Comparison of ENCODE assay signal across 9 cellular contexts in the genomic region with DNA sequence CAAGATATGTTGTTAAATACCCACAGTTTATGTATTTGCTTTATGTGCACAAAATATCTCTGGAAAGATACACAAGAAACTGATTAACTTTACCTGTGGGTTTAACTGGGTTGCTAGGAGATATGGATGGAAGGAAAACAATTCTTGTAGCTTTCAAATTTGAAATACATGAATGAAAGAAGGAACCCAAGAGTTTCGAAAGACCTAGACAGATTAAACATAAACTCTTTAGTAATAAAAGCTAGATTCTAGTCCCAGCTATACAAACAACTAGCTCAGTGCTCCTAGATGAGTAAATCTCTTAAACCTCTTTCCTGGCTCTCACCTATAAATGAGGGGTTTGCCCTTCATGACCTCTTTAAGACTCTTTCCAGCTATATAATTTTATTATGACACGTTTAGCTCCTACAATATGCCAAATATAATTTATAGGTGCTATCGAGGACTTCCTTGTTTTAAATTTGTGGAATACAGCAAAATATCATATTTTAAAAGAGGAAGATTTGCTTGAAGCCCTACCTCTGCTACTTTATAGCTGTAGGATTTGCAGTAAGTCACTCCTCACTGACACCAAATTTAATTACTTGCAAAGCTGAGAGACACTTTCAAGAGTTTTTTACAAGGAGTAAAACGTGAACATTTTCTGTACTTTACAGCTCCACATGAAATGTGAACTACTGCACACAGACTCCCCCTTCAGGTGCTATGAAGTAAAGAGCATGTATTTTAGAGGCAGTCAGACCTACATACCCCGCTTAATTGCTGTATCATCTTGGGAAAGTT. TPM values are rescaled to one million over a fixed set of nuclear protein-coding genes. Genes with fewer than 3 reads are reported as not detected.
DNase-seq lines count a peak whose midpoint lies in the region; ATAC-seq and TF ChIP-seq lines count a peak whose summit lies in the region.
"Had no signal": no experiment of that assay in that cellular context is flagged by ENCODE, and none has a peak within 500 bp of the region (broad histone marks: within the 10 kb centered on the region; RNA-seq: fewer than 3 reads in every experiment).

No MANE protein-coding gene starts in this region.

- peak; percentile 54 for TF ChIP-seq CTCF in GM20000 (IDR thresholded peaks at IDR 0.05; ENCODE audit: extremely low read depth, missing control alignments)
- peak; percentile 58 for TF ChIP-seq CTCF in glutamatergic neuron (IDR thresholded peaks at IDR 0.05; ENCODE audit: partially characterized antibody, unreplicated experiment)
- TF ChIP-seq CTCF in vagina (IDR thresholded peaks at IDR 0.05) = no peak

- no peaks in the 10 kb centered on the region for H3K27me3 Mint-ChIP-seq in T-helper 17 cell
- H3K27me3 Mint-ChIP-seq in glutamatergic neuron (ENCODE audit: unreplicated experiment) = peaks cover 1% of the 10 kb centered on the region
- no peaks in the 10 kb centered on the region for H3K27me3 Mint-ChIP-seq in stimulated activated memory B cell treated with anti-CD40 and anti-IgM and Interleukin-4, amounts not matched to agents 10 μg/mL and 1 μg/mL and 100 μg/mL, for 72 hours

- H3K27ac ChIP-seq in vagina = no peak overlapping the region

- intact Hi-C loops in vagina (cut with DNase I) = no loop called here

- no peaks in the 10 kb centered on the region for H3K9me3 Mint-ChIP-seq in glutamatergic neuron (ENCODE audit: unreplicated experiment)
- H3K9me3 Mint-ChIP-seq in stimulated activated memory B cell treated with anti-CD40 and anti-IgM and Interleukin-4, amounts not matched to agents 10 μg/mL and 1 μg/mL and 100 μg/mL, for 72 hours = no peaks in the 10 kb centered on the region
- H3K9me3 Mint-ChIP-seq: T-helper 1 cell treated with Interleukin-12 subunit alpha and Interleukin-12 subunit beta and Interleukin-4 antibody, amounts not matched to agents 30 μg/mL and 1 μg/mL, for 36 hours had no signal

- H3K27me3 ChIP-seq in vagina = no peaks in the 10 kb centered on the region

- H3K4me1 ChIP-seq in vagina = peaks cover 36% of the 10 kb centered on the region

- H3K9me3 ChIP-seq in T-helper 17 cell (ENCODE audit: control insufficient read depth, low read length, poor library complexity, severe bottlenecking) (no peaks in the 10 kb centered on the region), vagina (no peaks in the 10 kb centered on the region)

- no peak overlapping the region for H3K4me3 Mint-ChIP-seq in T-helper 17 cell
- no peak overlapping the region for H3K4me3 Mint-ChIP-seq in glutamatergic neuron (ENCODE audit: unreplicated experiment)
- no peak overlapping the region for H3K4me3 Mint-ChIP-seq in stimulated activated memory B cell treated with anti-CD40 and anti-IgM and Interleukin-4, amounts not matched to agents 10 μg/mL and 1 μg/mL and 100 μg/mL, for 72 hours
- H3K4me3 Mint-ChIP-seq: T-helper 1 cell treated with Interleukin-12 subunit alpha and Interleukin-12 subunit beta and Interleukin-4 antibody, amounts not matched to agents 30 μg/mL and 1 μg/mL, for 36 hours had no signal

- H3K4me3 ChIP-seq in vagina = no peak overlapping the region

- H3K4me1 Mint-ChIP-seq in T-helper 17 cell = peaks cover 9% of the 10 kb centered on the region
- no peaks in the 10 kb centered on the region for H3K4me1 Mint-ChIP-seq in glutamatergic neuron (ENCODE audit: low read depth, unreplicated experiment)
- peaks cover 47% of the 10 kb centered on the region for H3K4me1 Mint-ChIP-seq in stimulated activated memory B cell treated with anti-CD40 and anti-IgM and Interleukin-4, amounts not matched to agents 10 μg/mL and 1 μg/mL and 100 μg/mL, for 72 hours

- DNase-seq in DMS53 (lab: John Stamatoyannopoulos, UW) = peak; percentile 73
- peak; percentile 20 for DNase-seq in GM20000 (ENCODE audit: low spot score)
- peak; percentile 3 for DNase-seq in KG1 (lab: John Stamatoyannopoulos, UW)
- DNase-seq in T-helper 17 cell = no peak
- no peak for DNase-seq in glutamatergic neuron
- no peak for DNase-seq in C1 segment of cervical spinal cord (lab: John Stamatoyannopoulos, UW)
- DNase-seq in vagina (ENCODE audit: extremely low spot score in 2 of 2) = no peak

- H3K36me3 Mint-ChIP-seq in T-helper 17 cell (ENCODE audit: low read depth) (no peaks in the 10 kb centered on the region), glutamatergic neuron (ENCODE audit: unreplicated experiment) (no peaks in the 10 kb centered on the region)
- no peaks in the 10 kb centered on the region for H3K36me3 Mint-ChIP-seq in stimulated activated memory B cell treated with anti-CD40 and anti-IgM and Interleukin-4, amounts not matched to agents 10 μg/mL and 1 μg/mL and 100 μg/mL, for 72 hours

- peak; percentile 83 for ATAC-seq in T-helper 17 cell
- peak; percentile 49 for ATAC-seq in stimulated activated memory B cell treated with anti-CD40 and anti-IgM and Interleukin-4, amounts not matched to agents 10 μg/mL and 1 μg/mL and 100 μg/mL, for 72 hours

- H3K27ac Mint-ChIP-seq in T-helper 17 cell (peak overlapping the region; percentile 34), glutamatergic neuron (ENCODE audit: unreplicated experiment) (no peak overlapping the region)
- H3K27ac Mint-ChIP-seq in stimulated activated memory B cell treated with anti-CD40 and anti-IgM and Interleukin-4, amounts not matched to agents 10 μg/mL and 1 μg/mL and 100 μg/mL, for 72 hours = no peak overlapping the region
- H3K27ac Mint-ChIP-seq: T-helper 1 cell treated with Interleukin-12 subunit alpha and Interleukin-12 subunit beta and Interleukin-4 antibody, amounts not matched to agents 30 μg/mL and 1 μg/mL, for 36 hours had no signal

- H3K36me3 ChIP-seq in vagina = no peaks in the 10 kb centered on the region

- no peak for TF ChIP-seq POLR2A in vagina (IDR thresholded peaks at IDR 0.05)

RNA-seq across cellular contexts. Expression of a gene that starts 50.7 kb away (rescaled TPM):
- total RNA-seq in T-helper 17 cell = 10 to 100 TPM; 19.1 to 26.2 TPM
- total RNA-seq in glutamatergic neuron (ENCODE audit: unreplicated experiment) = 20.8 TPM
- 32.7 TPM for total RNA-seq in vagina

Comparison
In these comparisons a context has a peak if more than half of its experiments do, and no peak if none do; other contexts are left out.
1. DNase-seq: peak in DMS53 (single experiment), GM20000 (single experiment) and KG1 (single experiment); none in T-helper 17 cell (0 of 3), glutamatergic neuron (single experiment), C1 segment of cervical spinal cord (0 of 14) and vagina (0 of 2).
2. CTCF ChIP-seq: peak in GM20000 (single experiment) and glutamatergic neuron (single experiment); none in vagina (0 of 3).